12 cellular contexts compared by ENCODE assay signal in the genomic region with DNA sequence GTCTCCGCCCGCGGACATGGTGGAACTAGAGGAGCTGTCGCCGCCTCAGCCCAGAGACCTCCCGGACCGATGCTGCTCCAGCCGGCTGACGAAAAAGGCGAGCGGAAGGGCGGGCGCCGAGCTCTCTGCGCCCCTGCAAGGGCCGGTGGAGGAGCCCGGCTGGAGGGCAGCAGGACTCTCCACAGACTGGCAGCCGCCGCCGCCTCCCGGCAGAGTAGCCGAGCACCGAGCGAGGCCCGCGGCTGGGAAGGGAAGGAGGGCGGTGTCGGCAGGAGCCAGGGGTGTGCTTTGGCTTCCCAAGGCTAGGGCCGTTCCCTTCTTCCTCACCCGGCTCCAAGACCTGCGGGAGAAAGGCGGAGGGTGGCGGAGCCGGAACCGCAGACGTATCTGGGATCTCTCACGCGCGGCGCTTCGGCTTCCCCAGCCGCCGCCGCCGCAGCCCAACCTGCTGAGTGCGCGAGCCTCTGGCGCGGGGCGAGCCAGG. TPM values are rescaled to one million over a fixed set of nuclear protein-coding genes. Genes with fewer than 3 reads are reported as not detected.
DNase-seq lines count a peak whose midpoint lies in the region; ATAC-seq and TF ChIP-seq lines count a peak whose summit lies in the region.
"Not testable (repeated sequence)": the region's sequence is repeated elsewhere in the genome, so short reads cannot be mapped to it uniquely, and the experiment has no call there.
"Had no signal": no experiment of that assay in that cellular context is flagged by ENCODE, and none has a peak within 500 bp of the region (broad histone marks: within the 10 kb centered on the region; RNA-seq: fewer than 3 reads in every experiment).

Gene RAB6D (minus strand): TSS at position 466 of the 484 bp plus-strand sequence. CDS start 448 bp downstream, at position 18.

- ATAC-seq in HG03432 (IDR thresholded peaks at IDR 0.05; ENCODE audit: unreplicated experiment) (peak; percentile 52), natural killer cell (peak in 2 of 3 donors; percentile 37 to 46)

- DNase-seq in AG04449 (ENCODE audit: low read depth, low spot score); activated naive CD8-positive, alpha-beta T cell treated with anti-CD3 and anti-CD28 coated beads for 36 hours; natural killer cell; smooth muscle cell (lab: John Stamatoyannopoulos, UW; ENCODE audit: unreplicated experiment): not testable (repeated sequence)
- DNase-seq in Peyer's patch (peak in 1 of 3 donors; percentile 66), endodermal cell (peak; percentile 82)

- H3K9me3 Mint-ChIP-seq in activated naive CD8-positive, alpha-beta T cell treated with anti-CD3 and anti-CD28 coated beads for 36 hours; endodermal cell; natural killer cell: not testable (repeated sequence)

- not testable (repeated sequence) for H3F3A ChIP-seq in smooth muscle cell (ENCODE audit: low read depth)

- H3K4me2 ChIP-seq in smooth muscle cell: peak within 1 kb of the TSS; percentile 85

- POLR2A ChIA-PET in AG04449 (lab: Yijun Ruan, JAX): not testable (repeated sequence)

- H3K27me3 ChIP-seq in Peyer's patch; endodermal cell (ENCODE audit: control insufficient read depth, insufficient read depth, low read length, poor library complexity, severe bottlenecking): not testable (repeated sequence)
- peaks cover 39% of the 10 kb centered on the region for H3K27me3 ChIP-seq in iPS-18a (ENCODE audit: control insufficient read depth, insufficient read depth, low read length)
- H3K27me3 ChIP-seq in smooth muscle cell (ENCODE audit: low read depth): peaks cover 56% of the 10 kb centered on the region

- H3K79me2 ChIP-seq in smooth muscle cell (ENCODE audit: low read depth): not testable (repeated sequence)

- H3K27ac Mint-ChIP-seq in activated naive CD8-positive, alpha-beta T cell treated with anti-CD3 and anti-CD28 coated beads for 36 hours: peak within 1 kb of the TSS; percentile 45
- not testable (repeated sequence) for H3K27ac Mint-ChIP-seq in endodermal cell, natural killer cell

- H3K4me1 ChIP-seq in Peyer's patch; endodermal cell (ENCODE audit: control insufficient read depth, insufficient read depth, low read length); iPS-18a (ENCODE audit: control insufficient read depth, low read depth, low read length); smooth muscle cell (ENCODE audit: low read depth): not testable (repeated sequence)

- peak within 1 kb of the TSS; percentile 55 for H3K4me3 Mint-ChIP-seq in activated naive CD8-positive, alpha-beta T cell treated with anti-CD3 and anti-CD28 coated beads for 36 hours
- peak within 1 kb of the TSS; percentile 50 for H3K4me3 Mint-ChIP-seq in endodermal cell
- H3K4me3 Mint-ChIP-seq in natural killer cell: not testable (repeated sequence)

- CTCF ChIA-PET in AG04449 (lab: Yijun Ruan, JAX): not testable (repeated sequence)

- H3K9ac ChIP-seq in endodermal cell (ENCODE audit: extremely low read depth, low read length, poor library complexity, severe bottlenecking); iPS-18a (ENCODE audit: low read length); smooth muscle cell (ENCODE audit: low read depth): not testable (repeated sequence)

- TF ChIP-seq CTCF in AG04449 (IDR thresholded peaks at IDR 0.05; ENCODE audit: insufficient read depth, low read length, missing control alignments); Peyer's patch (IDR thresholded peaks at IDR 0.05); endodermal cell (conservative IDR thresholded peaks at IDR 0.05); natural killer cell (IDR thresholded peaks at IDR 0.05); smooth muscle cell (IDR thresholded peaks at IDR 0.05; ENCODE audit: borderline replicate concordance, insufficient read depth, poor library complexity, severe bottlenecking): not testable (repeated sequence)

- H4K20me1 ChIP-seq in smooth muscle cell (ENCODE audit: low read depth): not testable (repeated sequence)

- H3K36me3 ChIP-seq in Peyer's patch; endodermal cell (ENCODE audit: control insufficient read depth, insufficient read depth, low read length); iPS-18a (ENCODE audit: control insufficient read depth, low read depth, low read length); smooth muscle cell (ENCODE audit: low read depth): not testable (repeated sequence)

- H3K4me1 Mint-ChIP-seq in activated naive CD8-positive, alpha-beta T cell treated with anti-CD3 and anti-CD28 coated beads for 36 hours: peaks cover 10% of the 10 kb centered on the region
- peaks cover 11% of the 10 kb centered on the region for H3K4me1 Mint-ChIP-seq in endodermal cell
- H3K4me1 Mint-ChIP-seq in natural killer cell: not testable (repeated sequence)

- peaks cover 0 to 13% (median 0%) of the 10 kb centered on the region in 4 donors for H3K9me3 ChIP-seq in Peyer's patch
- not testable (repeated sequence) for H3K9me3 ChIP-seq in endodermal cell (ENCODE audit: control insufficient read depth, low read length); iPS-18a (ENCODE audit: control insufficient read depth, low read depth, low read length); smooth muscle cell (replicated peaks; ENCODE audit: low read depth)

- 0 to 1% methylated on average over 2 to 50 of the region's 50 CpGs for WGBS in endodermal cell (ENCODE audit: insufficient coverage in 1 of 2, insufficient read length in 1 of 2), 2 experiments
- 1% methylated on average over 31 of the region's 50 CpGs for WGBS in smooth muscle cell (ENCODE audit: low lambda C conversion rate)

- not testable (repeated sequence) for TF ChIP-seq POLR2A in Peyer's patch (IDR thresholded peaks at IDR 0.05)

- intact Hi-C loops in natural killer cell (cut with micrococcal nuclease): not testable (repeated sequence)

- H3K27ac ChIP-seq in Peyer's patch: peak within 1 kb of the TSS in 3 of 4 donors; percentile 22 to 87 (median 81)
- H3K27ac ChIP-seq in endodermal cell (ENCODE audit: low read depth, low read length); iPS-18a (ENCODE audit: low read length); smooth muscle cell (ENCODE audit: low read depth): not testable (repeated sequence)

- not testable (repeated sequence) for H3K36me3 Mint-ChIP-seq in activated naive CD8-positive, alpha-beta T cell treated with anti-CD3 and anti-CD28 coated beads for 36 hours; endodermal cell (ENCODE audit: low read depth); natural killer cell

- peak within 1 kb of the TSS; percentile 27; the same call in 1 of the 2 replicates for H3K4me3 ChIP-seq in AG04449 (ENCODE audit: low read depth, low read length)
- H3K4me3 ChIP-seq in Peyer's patch: peak within 1 kb of the TSS in 2 of 4 donors; percentile 53 to 58
- peak within 1 kb of the TSS; percentile 72 for H3K4me3 ChIP-seq in endodermal cell (ENCODE audit: low read length)
- H3K4me3 ChIP-seq in iPS-18a (ENCODE audit: low read length): peak within 1 kb of the TSS; percentile 35
- H3K4me3 ChIP-seq in smooth muscle cell: peak within 1 kb of the TSS; percentile 50

- peaks cover 67% of the 10 kb centered on the region for H3K27me3 Mint-ChIP-seq in activated naive CD8-positive, alpha-beta T cell treated with anti-CD3 and anti-CD28 coated beads for 36 hours
- H3K27me3 Mint-ChIP-seq in endodermal cell (ENCODE audit: insufficient read depth) (peaks cover 33% of the 10 kb centered on the region), natural killer cell (ENCODE audit: low read depth in 2 of 2) (peaks cover 28 to 49% of the 10 kb centered on the region in 2 donors)

- H2AFZ ChIP-seq in smooth muscle cell (ENCODE audit: low read depth): not testable (repeated sequence)

RNA-seq across cellular contexts. Expression of gene RAB6D, which starts in this region (rescaled TPM):
- total RNA-seq in Peyer's patch (1 to 10 TPM in 3 of 4 donors, not detected in 1; 2.0 to 3.0 (median 2.1) TPM), endodermal cell (1 to 10 TPM; 3.3 to 5.4 TPM), natural killer cell (not detected), smooth muscle cell (not detected in 2 replicates)
- total RNA-seq in activated naive CD8-positive, alpha-beta T cell treated with anti-CD3 and anti-CD28 coated beads for 36 hours: not detected
- 0.39 TPM for polyA plus RNA-seq in endodermal cell (2013, experiment 1 of 2)
- polyA plus RNA-seq in endodermal cell (2013, experiment 2 of 2): 0.41 TPM
- 0.18 and 0.39 TPM in 2 replicates for polyA plus RNA-seq in smooth muscle cell
- total RNA-seq: OCI-LY7; pulmonary artery endothelial cell; T-helper 1 cell treated with Interleukin-12 subunit alpha and Interleukin-12 subunit beta and Interleukin-4 antibody, amounts not matched to agents 30 ng/mL and 1 ng/mL, for 36 hours; thyroid gland had no signal

Comparison
In these comparisons a context has a peak if more than half of its experiments do, and no peak if none do; other contexts are left out.
1. Peak in ATAC-seq in natural killer cell; RNA of the gene not detected or under 1 TPM.